In the genomic region with DNA sequence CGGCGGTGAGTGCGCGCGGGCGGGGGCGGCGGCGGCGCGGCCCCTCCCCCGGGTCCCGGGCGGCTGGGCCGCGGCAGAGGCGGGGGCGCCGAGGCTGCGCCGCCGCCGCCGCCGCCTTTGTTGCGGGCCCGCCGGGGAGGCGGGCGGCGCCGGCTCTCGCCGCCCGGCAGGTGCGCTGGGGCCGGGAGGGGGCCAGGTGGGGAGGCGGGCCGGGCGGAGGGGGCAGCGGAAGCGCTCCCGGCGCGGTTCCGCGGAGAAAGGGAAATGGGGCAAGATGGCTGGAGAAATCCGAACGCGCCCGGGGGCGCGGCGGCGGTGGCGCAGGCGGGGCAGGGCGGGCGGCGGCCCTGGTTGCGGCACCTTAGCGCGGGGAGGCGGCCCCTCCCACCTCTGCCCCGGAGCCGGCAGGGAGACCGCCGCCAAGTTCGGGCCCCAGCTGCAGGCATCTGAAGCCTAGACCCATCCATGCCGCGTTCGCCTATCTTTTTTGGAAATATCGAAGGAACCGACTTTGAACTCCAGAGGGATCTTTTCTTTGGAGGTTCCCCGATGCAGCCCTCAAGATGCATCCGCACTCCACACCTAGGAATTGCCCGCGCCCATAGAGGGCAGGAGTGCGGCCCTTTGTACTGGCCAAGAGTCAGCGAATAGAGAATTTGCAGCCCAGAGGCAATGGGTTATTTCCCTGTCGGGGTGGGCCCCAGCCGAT, we compare ENCODE assay signal across 1 cellular context.
TF ChIP-seq lines count a peak whose summit lies in the region.

No MANE protein-coding gene starts in this region.

TF ChIP-seq in HepG2, 621 proteins besides CTCF, POLR2A, EP300 and RAD21 (continued from another document):
- TF ChIP-seq, protein P1, sequence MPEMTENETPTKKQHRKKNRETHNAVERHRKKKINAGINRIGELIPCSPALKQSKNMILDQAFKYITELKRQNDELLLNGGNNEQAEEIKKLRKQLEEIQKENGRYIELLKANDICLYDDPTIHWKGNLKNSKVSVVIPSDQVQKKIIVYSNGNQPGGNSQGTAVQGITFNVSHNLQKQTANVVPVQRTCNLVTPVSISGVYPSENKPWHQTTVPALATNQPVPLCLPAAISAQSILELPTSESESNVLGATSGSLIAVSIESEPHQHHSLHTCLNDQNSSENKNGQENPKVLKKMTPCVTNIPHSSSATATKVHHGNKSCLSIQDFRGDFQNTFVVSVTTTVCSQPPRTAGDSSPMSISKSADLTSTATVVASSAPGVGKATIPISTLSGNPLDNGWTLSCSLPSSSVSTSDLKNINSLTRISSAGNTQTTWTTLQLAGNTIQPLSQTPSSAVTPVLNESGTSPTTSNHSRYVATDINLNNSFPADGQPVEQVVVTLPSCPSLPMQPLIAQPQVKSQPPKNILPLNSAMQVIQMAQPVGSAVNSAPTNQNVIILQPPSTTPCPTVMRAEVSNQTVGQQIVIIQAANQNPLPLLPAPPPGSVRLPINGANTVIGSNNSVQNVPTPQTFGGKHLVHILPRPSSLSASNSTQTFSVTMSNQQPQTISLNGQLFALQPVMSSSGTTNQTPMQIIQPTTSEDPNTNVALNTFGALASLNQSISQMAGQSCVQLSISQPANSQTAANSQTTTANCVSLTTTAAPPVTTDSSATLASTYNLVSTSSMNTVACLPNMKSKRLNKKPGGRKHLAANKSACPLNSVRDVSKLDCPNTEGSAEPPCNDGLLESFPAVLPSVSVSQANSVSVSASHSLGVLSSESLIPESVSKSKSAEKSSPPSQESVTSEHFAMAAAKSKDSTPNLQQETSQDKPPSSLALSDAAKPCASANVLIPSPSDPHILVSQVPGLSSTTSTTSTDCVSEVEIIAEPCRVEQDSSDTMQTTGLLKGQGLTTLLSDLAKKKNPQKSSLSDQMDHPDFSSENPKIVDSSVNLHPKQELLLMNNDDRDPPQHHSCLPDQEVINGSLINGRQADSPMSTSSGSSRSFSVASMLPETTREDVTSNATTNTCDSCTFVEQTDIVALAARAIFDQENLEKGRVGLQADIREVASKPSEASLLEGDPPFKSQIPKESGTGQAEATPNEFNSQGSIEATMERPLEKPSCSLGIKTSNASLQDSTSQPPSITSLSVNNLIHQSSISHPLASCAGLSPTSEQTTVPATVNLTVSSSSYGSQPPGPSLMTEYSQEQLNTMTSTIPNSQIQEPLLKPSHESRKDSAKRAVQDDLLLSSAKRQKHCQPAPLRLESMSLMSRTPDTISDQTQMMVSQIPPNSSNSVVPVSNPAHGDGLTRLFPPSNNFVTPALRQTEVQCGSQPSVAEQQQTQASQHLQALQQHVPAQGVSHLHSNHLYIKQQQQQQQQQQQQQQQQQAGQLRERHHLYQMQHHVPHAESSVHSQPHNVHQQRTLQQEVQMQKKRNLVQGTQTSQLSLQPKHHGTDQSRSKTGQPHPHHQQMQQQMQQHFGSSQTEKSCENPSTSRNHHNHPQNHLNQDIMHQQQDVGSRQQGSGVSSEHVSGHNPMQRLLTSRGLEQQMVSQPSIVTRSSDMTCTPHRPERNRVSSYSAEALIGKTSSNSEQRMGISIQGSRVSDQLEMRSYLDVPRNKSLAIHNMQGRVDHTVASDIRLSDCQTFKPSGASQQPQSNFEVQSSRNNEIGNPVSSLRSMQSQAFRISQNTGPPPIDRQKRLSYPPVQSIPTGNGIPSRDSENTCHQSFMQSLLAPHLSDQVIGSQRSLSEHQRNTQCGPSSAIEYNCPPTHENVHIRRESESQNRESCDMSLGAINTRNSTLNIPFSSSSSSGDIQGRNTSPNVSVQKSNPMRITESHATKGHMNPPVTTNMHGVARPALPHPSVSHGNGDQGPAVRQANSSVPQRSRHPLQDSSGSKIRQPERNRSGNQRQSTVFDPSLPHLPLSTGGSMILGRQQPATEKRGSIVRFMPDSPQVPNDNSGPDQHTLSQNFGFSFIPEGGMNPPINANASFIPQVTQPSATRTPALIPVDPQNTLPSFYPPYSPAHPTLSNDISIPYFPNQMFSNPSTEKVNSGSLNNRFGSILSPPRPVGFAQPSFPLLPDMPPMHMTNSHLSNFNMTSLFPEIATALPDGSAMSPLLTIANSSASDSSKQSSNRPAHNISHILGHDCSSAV (CRISPR knock-in tag; IDR thresholded peaks at IDR 0.05; ENCODE audit: borderline replicate concordance) = no peak
- no peak for TF ChIP-seq ZNF367 (CRISPR knock-in tag; IDR thresholded peaks at IDR 0.05; ENCODE audit: borderline replicate concordance)
- no peak for TF ChIP-seq ZNF572 (CRISPR knock-in tag; IDR thresholded peaks at IDR 0.05)
- TF ChIP-seq, protein P2, sequence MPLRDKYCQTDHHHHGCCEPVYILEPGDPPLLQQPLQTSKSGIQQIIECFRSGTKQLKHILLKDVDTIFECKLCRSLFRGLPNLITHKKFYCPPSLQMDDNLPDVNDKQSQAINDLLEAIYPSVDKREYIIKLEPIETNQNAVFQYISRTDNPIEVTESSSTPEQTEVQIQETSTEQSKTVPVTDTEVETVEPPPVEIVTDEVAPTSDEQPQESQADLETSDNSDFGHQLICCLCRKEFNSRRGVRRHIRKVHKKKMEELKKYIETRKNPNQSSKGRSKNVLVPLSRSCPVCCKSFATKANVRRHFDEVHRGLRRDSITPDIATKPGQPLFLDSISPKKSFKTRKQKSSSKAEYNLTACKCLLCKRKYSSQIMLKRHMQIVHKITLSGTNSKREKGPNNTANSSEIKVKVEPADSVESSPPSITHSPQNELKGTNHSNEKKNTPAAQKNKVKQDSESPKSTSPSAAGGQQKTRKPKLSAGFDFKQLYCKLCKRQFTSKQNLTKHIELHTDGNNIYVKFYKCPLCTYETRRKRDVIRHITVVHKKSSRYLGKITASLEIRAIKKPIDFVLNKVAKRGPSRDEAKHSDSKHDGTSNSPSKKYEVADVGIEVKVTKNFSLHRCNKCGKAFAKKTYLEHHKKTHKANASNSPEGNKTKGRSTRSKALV (CRISPR knock-in tag; IDR thresholded peaks at IDR 0.05) = no peak
- no peak for TF ChIP-seq ZFP62 (CRISPR knock-in tag; IDR thresholded peaks at IDR 0.05)
- TF ChIP-seq HNRNPLL (IDR thresholded peaks at IDR 0.05; ENCODE audit: low read depth, low read length, poor library complexity, severe bottlenecking) = peak; percentile 34
- no peak for TF ChIP-seq RBM39 (IDR thresholded peaks at IDR 0.05; ENCODE audit: low read depth, low read length, poor library complexity, severe bottlenecking)
- TF ChIP-seq, protein P3, sequence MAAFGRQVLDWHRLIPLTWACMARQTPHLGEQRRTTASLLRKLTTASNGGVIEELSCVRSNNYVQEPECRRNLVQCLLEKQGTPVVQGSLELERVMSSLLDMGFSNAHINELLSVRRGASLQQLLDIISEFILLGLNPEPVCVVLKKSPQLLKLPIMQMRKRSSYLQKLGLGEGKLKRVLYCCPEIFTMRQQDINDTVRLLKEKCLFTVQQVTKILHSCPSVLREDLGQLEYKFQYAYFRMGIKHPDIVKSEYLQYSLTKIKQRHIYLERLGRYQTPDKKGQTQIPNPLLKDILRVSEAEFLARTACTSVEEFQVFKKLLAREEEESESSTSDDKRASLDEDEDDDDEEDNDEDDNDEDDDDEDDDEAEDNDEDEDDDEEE (CRISPR knock-in tag; IDR thresholded peaks at IDR 0.05) = no peak
- TF ChIP-seq ZNF552 (CRISPR knock-in tag; IDR thresholded peaks at IDR 0.05; ENCODE audit: borderline replicate concordance) = no peak
- TF ChIP-seq, protein P4, sequence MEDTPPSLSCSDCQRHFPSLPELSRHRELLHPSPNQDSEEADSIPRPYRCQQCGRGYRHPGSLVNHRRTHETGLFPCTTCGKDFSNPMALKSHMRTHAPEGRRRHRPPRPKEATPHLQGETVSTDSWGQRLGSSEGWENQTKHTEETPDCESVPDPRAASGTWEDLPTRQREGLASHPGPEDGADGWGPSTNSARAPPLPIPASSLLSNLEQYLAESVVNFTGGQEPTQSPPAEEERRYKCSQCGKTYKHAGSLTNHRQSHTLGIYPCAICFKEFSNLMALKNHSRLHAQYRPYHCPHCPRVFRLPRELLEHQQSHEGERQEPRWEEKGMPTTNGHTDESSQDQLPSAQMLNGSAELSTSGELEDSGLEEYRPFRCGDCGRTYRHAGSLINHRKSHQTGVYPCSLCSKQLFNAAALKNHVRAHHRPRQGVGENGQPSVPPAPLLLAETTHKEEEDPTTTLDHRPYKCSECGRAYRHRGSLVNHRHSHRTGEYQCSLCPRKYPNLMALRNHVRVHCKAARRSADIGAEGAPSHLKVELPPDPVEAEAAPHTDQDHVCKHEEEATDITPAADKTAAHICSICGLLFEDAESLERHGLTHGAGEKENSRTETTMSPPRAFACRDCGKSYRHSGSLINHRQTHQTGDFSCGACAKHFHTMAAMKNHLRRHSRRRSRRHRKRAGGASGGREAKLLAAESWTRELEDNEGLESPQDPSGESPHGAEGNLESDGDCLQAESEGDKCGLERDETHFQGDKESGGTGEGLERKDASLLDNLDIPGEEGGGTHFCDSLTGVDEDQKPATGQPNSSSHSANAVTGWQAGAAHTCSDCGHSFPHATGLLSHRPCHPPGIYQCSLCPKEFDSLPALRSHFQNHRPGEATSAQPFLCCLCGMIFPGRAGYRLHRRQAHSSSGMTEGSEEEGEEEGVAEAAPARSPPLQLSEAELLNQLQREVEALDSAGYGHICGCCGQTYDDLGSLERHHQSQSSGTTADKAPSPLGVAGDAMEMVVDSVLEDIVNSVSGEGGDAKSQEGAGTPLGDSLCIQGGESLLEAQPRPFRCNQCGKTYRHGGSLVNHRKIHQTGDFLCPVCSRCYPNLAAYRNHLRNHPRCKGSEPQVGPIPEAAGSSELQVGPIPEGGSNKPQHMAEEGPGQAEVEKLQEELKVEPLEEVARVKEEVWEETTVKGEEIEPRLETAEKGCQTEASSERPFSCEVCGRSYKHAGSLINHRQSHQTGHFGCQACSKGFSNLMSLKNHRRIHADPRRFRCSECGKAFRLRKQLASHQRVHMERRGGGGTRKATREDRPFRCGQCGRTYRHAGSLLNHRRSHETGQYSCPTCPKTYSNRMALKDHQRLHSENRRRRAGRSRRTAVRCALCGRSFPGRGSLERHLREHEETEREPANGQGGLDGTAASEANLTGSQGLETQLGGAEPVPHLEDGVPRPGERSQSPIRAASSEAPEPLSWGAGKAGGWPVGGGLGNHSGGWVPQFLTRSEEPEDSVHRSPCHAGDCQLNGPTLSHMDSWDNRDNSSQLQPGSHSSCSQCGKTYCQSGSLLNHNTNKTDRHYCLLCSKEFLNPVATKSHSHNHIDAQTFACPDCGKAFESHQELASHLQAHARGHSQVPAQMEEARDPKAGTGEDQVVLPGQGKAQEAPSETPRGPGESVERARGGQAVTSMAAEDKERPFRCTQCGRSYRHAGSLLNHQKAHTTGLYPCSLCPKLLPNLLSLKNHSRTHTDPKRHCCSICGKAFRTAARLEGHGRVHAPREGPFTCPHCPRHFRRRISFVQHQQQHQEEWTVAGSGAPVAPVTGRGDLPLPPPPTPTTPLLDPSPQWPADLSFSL (CRISPR knock-in tag; IDR thresholded peaks at IDR 0.05) = no peak
- TF ChIP-seq SIN3A (IDR thresholded peaks at IDR 0.05; ENCODE audit: borderline replicate concordance, low read depth, low read length) = no peak
- no peak for TF ChIP-seq SIX1 (CRISPR knock-in tag; IDR thresholded peaks at IDR 0.05; ENCODE audit: borderline replicate concordance)
- TF ChIP-seq, protein P5, sequence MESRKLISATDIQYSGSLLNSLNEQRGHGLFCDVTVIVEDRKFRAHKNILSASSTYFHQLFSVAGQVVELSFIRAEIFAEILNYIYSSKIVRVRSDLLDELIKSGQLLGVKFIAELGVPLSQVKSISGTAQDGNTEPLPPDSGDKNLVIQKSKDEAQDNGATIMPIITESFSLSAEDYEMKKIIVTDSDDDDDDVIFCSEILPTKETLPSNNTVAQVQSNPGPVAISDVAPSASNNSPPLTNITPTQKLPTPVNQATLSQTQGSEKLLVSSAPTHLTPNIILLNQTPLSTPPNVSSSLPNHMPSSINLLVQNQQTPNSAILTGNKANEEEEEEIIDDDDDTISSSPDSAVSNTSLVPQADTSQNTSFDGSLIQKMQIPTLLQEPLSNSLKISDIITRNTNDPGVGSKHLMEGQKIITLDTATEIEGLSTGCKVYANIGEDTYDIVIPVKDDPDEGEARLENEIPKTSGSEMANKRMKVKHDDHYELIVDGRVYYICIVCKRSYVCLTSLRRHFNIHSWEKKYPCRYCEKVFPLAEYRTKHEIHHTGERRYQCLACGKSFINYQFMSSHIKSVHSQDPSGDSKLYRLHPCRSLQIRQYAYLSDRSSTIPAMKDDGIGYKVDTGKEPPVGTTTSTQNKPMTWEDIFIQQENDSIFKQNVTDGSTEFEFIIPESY (CRISPR knock-in tag; IDR thresholded peaks at IDR 0.05) = no peak
- TF ChIP-seq ZNF776 (CRISPR knock-in tag; IDR thresholded peaks at IDR 0.05) = no peak
- TF ChIP-seq, protein P6, sequence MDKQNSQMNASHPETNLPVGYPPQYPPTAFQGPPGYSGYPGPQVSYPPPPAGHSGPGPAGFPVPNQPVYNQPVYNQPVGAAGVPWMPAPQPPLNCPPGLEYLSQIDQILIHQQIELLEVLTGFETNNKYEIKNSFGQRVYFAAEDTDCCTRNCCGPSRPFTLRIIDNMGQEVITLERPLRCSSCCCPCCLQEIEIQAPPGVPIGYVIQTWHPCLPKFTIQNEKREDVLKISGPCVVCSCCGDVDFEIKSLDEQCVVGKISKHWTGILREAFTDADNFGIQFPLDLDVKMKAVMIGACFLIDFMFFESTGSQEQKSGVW (CRISPR knock-in tag; IDR thresholded peaks at IDR 0.05; ENCODE audit: borderline replicate concordance) = no peak
- TF ChIP-seq, protein P7, sequence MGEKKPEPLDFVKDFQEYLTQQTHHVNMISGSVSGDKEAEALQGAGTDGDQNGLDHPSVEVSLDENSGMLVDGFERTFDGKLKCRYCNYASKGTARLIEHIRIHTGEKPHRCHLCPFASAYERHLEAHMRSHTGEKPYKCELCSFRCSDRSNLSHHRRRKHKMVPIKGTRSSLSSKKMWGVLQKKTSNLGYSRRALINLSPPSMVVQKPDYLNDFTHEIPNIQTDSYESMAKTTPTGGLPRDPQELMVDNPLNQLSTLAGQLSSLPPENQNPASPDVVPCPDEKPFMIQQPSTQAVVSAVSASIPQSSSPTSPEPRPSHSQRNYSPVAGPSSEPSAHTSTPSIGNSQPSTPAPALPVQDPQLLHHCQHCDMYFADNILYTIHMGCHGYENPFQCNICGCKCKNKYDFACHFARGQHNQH (CRISPR knock-in tag; IDR thresholded peaks at IDR 0.05) = no peak
- no peak for TF ChIP-seq HIVEP1 (CRISPR knock-in tag; IDR thresholded peaks at IDR 0.05)
- TF ChIP-seq ZSCAN9 (CRISPR knock-in tag; IDR thresholded peaks at IDR 0.05; ENCODE audit: borderline replicate concordance) = no peak
- no peak for TF ChIP-seq ZNF619 (CRISPR knock-in tag; IDR thresholded peaks at IDR 0.05)
TF ChIP-seq in HepG2: peak in this region for 11.
